15 cellular contexts compared by ENCODE assay signal in genomic region chr9:79665926-79666325, GRCh38.
"Had no signal": no experiment of that assay in that cellular context is flagged by ENCODE, and none has a peak within 500 bp of the region (broad histone marks: within the 10 kb centered on the region; RNA-seq: fewer than 3 reads in every experiment).

No MANE protein-coding gene starts in this region.

- H3K9me3 Mint-ChIP-seq: activated B cell treated with CpG ODN at 0.5 μM for 24 hours; activated naive CD4-positive, alpha-beta T cell treated with anti-CD3 and anti-CD28 coated beads, Interleukin-2, amount 50 U/mL, for 72 hours; naive thymus-derived CD4-positive, alpha-beta T cell had no signal

- DNase-seq: activated B cell treated with CpG ODN at 0.5 μM for 24 hours; activated CD4-positive, alpha-beta T cell treated with anti-CD3 and anti-CD28 coated beads for 4 hours; activated CD8-positive, alpha-beta memory T cell treated with anti-CD3 and anti-CD28 coated beads for 24 hours; activated CD8-positive, alpha-beta memory T cell treated with anti-CD3 and anti-CD28 coated beads, Interleukin-2, amount 50 U/mL, for 48 hours; activated effector memory CD4-positive, alpha-beta T cell treated with anti-CD3 and anti-CD28 coated beads, Interleukin-2, amount 50 U/mL, for 16 hours; activated T-cell treated with anti-CD3 and anti-CD28 coated beads, Interleukin-2, amount 50 U/mL, for 48 hours; adrenal gland; dermis blood vessel endothelial cell; effector memory CD4-positive, alpha-beta T cell; esophagus squamous epithelium; left cardiac atrium; mesendoderm; naive thymus-derived CD4-positive, alpha-beta T cell; stimulated activated naive CD4-positive, alpha-beta T cell had no signal

- H3K36me3 ChIP-seq: adrenal gland, esophagus squamous epithelium had no signal

- H3K27ac Mint-ChIP-seq: activated B cell treated with CpG ODN at 0.5 μM for 24 hours; activated naive CD4-positive, alpha-beta T cell treated with anti-CD3 and anti-CD28 coated beads, Interleukin-2, amount 50 U/mL, for 72 hours had no signal

- ATAC-seq: activated naive CD4-positive, alpha-beta T cell treated with anti-CD3 and anti-CD28 coated beads, Interleukin-2, amount 50 U/mL, for 72 hours; left cardiac atrium; naive thymus-derived CD4-positive, alpha-beta T cell had no signal

- H3K27ac ChIP-seq: adrenal gland, esophagus squamous epithelium had no signal

- H3K4me3 ChIP-seq: adrenal gland, esophagus squamous epithelium had no signal

- H3K27me3 ChIP-seq: adrenal gland, esophagus squamous epithelium had no signal

- H3K27me3 Mint-ChIP-seq: activated B cell treated with CpG ODN at 0.5 μM for 24 hours; naive thymus-derived CD4-positive, alpha-beta T cell had no signal

- H3K9me3 ChIP-seq: adrenal gland, esophagus squamous epithelium had no signal

- H3K4me3 Mint-ChIP-seq: activated B cell treated with CpG ODN at 0.5 μM for 24 hours; naive thymus-derived CD4-positive, alpha-beta T cell had no signal
